Comparison of ENCODE assay signal across 17 cellular contexts in genomic region chr3:183811638-183812037, GRCh38.
"Had no signal": no experiment of that assay in that cellular context is flagged by ENCODE, and none has a peak within 500 bp of the region (broad histone marks: within the 10 kb centered on the region; RNA-seq: fewer than 3 reads in every experiment).

No MANE protein-coding gene starts in this region.

- DNase-seq: activated CD4-positive, alpha-beta T cell treated with anti-CD3 and anti-CD28 coated beads, Interleukin-2, amount 50 U/mL, for 4 hours; activated CD4-positive, CD25-positive, alpha-beta regulatory T cell treated with anti-CD3 and anti-CD28 coated beads, Interleukin-2, amount 50 U/mL, for 72 hours; activated CD8-positive, alpha-beta memory T cell treated with anti-CD3 and anti-CD28 coated beads, Interleukin-2, amount 50 U/mL, for 4 hours; activated naive CD4-positive, alpha-beta T cell treated with anti-CD3 and anti-CD28 coated beads, Interleukin-2, amount 50 U/mL, for 16 hours; amygdala; colonic mucosa; effector CD8-positive, alpha-beta T cell; hippocampal formation; lower lobe of right lung; midbrain; Right ventricle myocardium superior; trophoblast cell had no signal

- H3K27ac Mint-ChIP-seq: activated T-helper 2 cell treated with anti-CD3 and anti-CD28 coated beads, Interferon-gamma antibody, Interleukin-2, Interleukin-4, amounts not matched to agents 10 μg/mL and 5 μg/mL and 100 μg/mL, durations not matched to agents 14 hours and 24 hours and 36 hours; T-helper 2 cell treated with Interferon-gamma antibody and Interleukin-4, amounts not matched to agents 5 μg/mL and 100 μg/mL, for 36 hours had no signal

- H3K9me3 Mint-ChIP-seq: activated T-helper 2 cell treated with anti-CD3 and anti-CD28 coated beads, Interferon-gamma antibody, Interleukin-2, Interleukin-4, amounts not matched to agents 10 μg/mL and 5 μg/mL and 100 μg/mL, durations not matched to agents 14 hours and 24 hours and 36 hours; T-helper 2 cell treated with Interferon-gamma antibody and Interleukin-4, amounts not matched to agents 5 μg/mL and 100 μg/mL, for 36 hours had no signal

- H3K27me3 ChIP-seq: breast epithelium, colonic mucosa, right atrium auricular region had no signal

- H3K4me1 ChIP-seq: breast epithelium, colonic mucosa, lower lobe of right lung, right atrium auricular region had no signal

- H3K27ac ChIP-seq: breast epithelium, colonic mucosa, lower lobe of right lung, right atrium auricular region had no signal

- H3K4me3 ChIP-seq: breast epithelium, colonic mucosa, lower lobe of right lung, right atrium auricular region, skin epidermis had no signal

- ATAC-seq: lower lobe of right lung had no signal

- H3K4me3 Mint-ChIP-seq: T-helper 2 cell treated with Interferon-gamma antibody and Interleukin-4, amounts not matched to agents 5 μg/mL and 100 μg/mL, for 36 hours had no signal

- H3K9me3 ChIP-seq: breast epithelium, colonic mucosa, lower lobe of right lung, right atrium auricular region had no signal
